1 cellular context compared by ENCODE assay signal in genomic region chr13:103046676-103047075, GRCh38.
A peak's percentile ranks its signal among the peaks of the same experiment; 100 is the strongest.
TF ChIP-seq lines count a peak whose summit lies in the region.

No MANE protein-coding gene starts in this region.

TF ChIP-seq in HepG2, 621 proteins besides CTCF, POLR2A, EP300 and RAD21:
- TF ChIP-seq MNT (IDR thresholded peaks at IDR 0.05) (peak; percentile 18; the same call in 1 of the 2 replicates), TOE1 (CRISPR knock-in tag; IDR thresholded peaks at IDR 0.05) (no peak)
